ENCODE assay signal across 17 cellular contexts in genomic region chr5:154474267-154474956, GRCh38. TPM values are rescaled to one million over a fixed set of nuclear protein-coding genes. Genes with fewer than 3 reads are reported as not detected.
DNase-seq lines count a peak whose midpoint lies in the region; ATAC-seq and TF ChIP-seq lines count a peak whose summit lies in the region.
"Had no signal": no experiment of that assay in that cellular context is flagged by ENCODE, and none has a peak within 500 bp of the region (broad histone marks: within the 10 kb centered on the region; RNA-seq: fewer than 3 reads in every experiment).

No MANE protein-coding gene starts in this region.

- peaks cover 10% of the 10 kb centered on the region for H3K36me3 Mint-ChIP-seq in activated T-helper 1 cell treated with anti-CD3 and anti-CD28 coated beads, Interleukin-12 subunit alpha, Interleukin-12 subunit beta, Interleukin-2, Interleukin-4 antibody, amounts not matched to agents 30 ng/mL and 10 ng/mL and 1 ng/mL, durations not matched to agents 14 hours and 24 hours and 36 hours (ENCODE audit: low read depth)
- H3K36me3 Mint-ChIP-seq in mesothelial cell of epicardium, result peaks cover 3% of the 10 kb centered on the region

- in situ Hi-C loops in transverse colon (cut with MboI; ENCODE audit: low pct_ligation_motif_present in 1 of 4, low pct_unique_long_range_greater_than_20kb in 1 of 4, low sequenced_read_pairs in 3 of 4), result loop anchor here in 1 of 4 donors (25.0 kb wide), 1 partner anchor 338 kb away; no protein-coding TSS in a partner anchor

- H3K27ac Mint-ChIP-seq in activated T-helper 1 cell treated with anti-CD3 and anti-CD28 coated beads, Interleukin-12 subunit alpha, Interleukin-12 subunit beta, Interleukin-2, Interleukin-4 antibody, amounts not matched to agents 30 ng/mL and 10 ng/mL and 1 ng/mL, durations not matched to agents 14 hours and 24 hours and 36 hours, result peak overlapping the region; percentile 83
- H3K27ac Mint-ChIP-seq in mesothelial cell of epicardium, result peak overlapping the region; percentile 76

- peaks cover 34% of the 10 kb centered on the region for H3K4me1 Mint-ChIP-seq in activated T-helper 1 cell treated with anti-CD3 and anti-CD28 coated beads, Interleukin-12 subunit alpha, Interleukin-12 subunit beta, Interleukin-2, Interleukin-4 antibody, amounts not matched to agents 30 ng/mL and 10 ng/mL and 1 ng/mL, durations not matched to agents 14 hours and 24 hours and 36 hours (ENCODE audit: low read depth)
- peaks cover 66% of the 10 kb centered on the region for H3K4me1 Mint-ChIP-seq in mesothelial cell of epicardium

- no peak for TF ChIP-seq CTCF in heart left ventricle (IDR thresholded peaks at IDR 0.05)
- no peak for TF ChIP-seq CTCF in mesothelial cell of epicardium (IDR thresholded peaks at IDR 0.05; ENCODE audit: unreplicated experiment)
- no peak for TF ChIP-seq CTCF in transverse colon (IDR thresholded peaks at IDR 0.05)
- TF ChIP-seq CTCF in upper lobe of right lung (IDR thresholded peaks at IDR 0.05), result no peak

- TF ChIP-seq POLR2A in heart left ventricle (IDR thresholded peaks at IDR 0.05) (no peak), transverse colon (IDR thresholded peaks at IDR 0.05) (no peak)

- no peak overlapping the region for H3K4me3 Mint-ChIP-seq in activated T-helper 1 cell treated with anti-CD3 and anti-CD28 coated beads, Interleukin-12 subunit alpha, Interleukin-12 subunit beta, Interleukin-2, Interleukin-4 antibody, amounts not matched to agents 30 ng/mL and 10 ng/mL and 1 ng/mL, durations not matched to agents 14 hours and 24 hours and 36 hours
- peak overlapping the region; percentile 81 for H3K4me3 Mint-ChIP-seq in mesothelial cell of epicardium

- intact Hi-C loops in heart left ventricle (cut with DNase I), result no loop called here
- intact Hi-C loops in cardiac septum (cut with DNase I), result no loop called here
- intact Hi-C loops in activated T-helper 1 cell treated with anti-CD3 and anti-CD28 coated beads, Interleukin-12 subunit alpha, Interleukin-12 subunit beta, Interleukin-2, Interleukin-4 antibody, amounts not matched to agents 30 ng/mL and 10 ng/mL and 1 ng/mL, durations not matched to agents 14 hours and 24 hours and 36 hours (cut with micrococcal nuclease), result loop anchor here (1.0 to 5.0 kb wide), 2 partner anchors 9 to 1253 kb away; no protein-coding TSS in a partner anchor
- intact Hi-C loops in transverse colon (cut with DNase I; ENCODE audit: low total_unique reads), result loop anchor here (10.0 kb wide), 1 partner anchor 50 kb away; no protein-coding TSS in a partner anchor
- intact Hi-C loops in upper lobe of right lung (cut with DNase I), result no loop called here

- H3K27me3 Mint-ChIP-seq in activated T-helper 1 cell treated with anti-CD3 and anti-CD28 coated beads, Interleukin-12 subunit alpha, Interleukin-12 subunit beta, Interleukin-2, Interleukin-4 antibody, amounts not matched to agents 30 ng/mL and 10 ng/mL and 1 ng/mL, durations not matched to agents 14 hours and 24 hours and 36 hours (ENCODE audit: insufficient read depth), result peaks cover 84% of the 10 kb centered on the region
- peaks cover 59% of the 10 kb centered on the region for H3K27me3 Mint-ChIP-seq in mesothelial cell of epicardium (ENCODE audit: low read depth)

- H3K9me3 ChIP-seq in heart left ventricle (no peaks in the 10 kb centered on the region), transverse colon (no peaks in the 10 kb centered on the region), upper lobe of right lung (no peaks in the 10 kb centered on the region)
- H3K9me3 ChIP-seq: HAP-1 had no signal

- TF ChIP-seq EP300 in transverse colon (IDR thresholded peaks at IDR 0.05; ENCODE audit: low read depth), result no peak

- no peaks in the 10 kb centered on the region for H3K9me3 Mint-ChIP-seq in activated T-helper 1 cell treated with anti-CD3 and anti-CD28 coated beads, Interleukin-12 subunit alpha, Interleukin-12 subunit beta, Interleukin-2, Interleukin-4 antibody, amounts not matched to agents 30 ng/mL and 10 ng/mL and 1 ng/mL, durations not matched to agents 14 hours and 24 hours and 36 hours
- no peaks in the 10 kb centered on the region for H3K9me3 Mint-ChIP-seq in mesothelial cell of epicardium

- H3K4me3 ChIP-seq in heart left ventricle (peak overlapping the region in 11 of 12 donors; percentile 20 to 68 (median 38)), transverse colon (peak overlapping the region in 3 of 4 donors; percentile 32 to 51 (median 37)), upper lobe of right lung (no peak overlapping the region)
- H3K4me3 ChIP-seq: HAP-1 had no signal

- H3K27ac ChIP-seq in heart left ventricle (peak overlapping the region in 10 of 12 donors; percentile 36 to 95 (median 76)), transverse colon (peak overlapping the region; percentile 4 to 91 (median 80)), upper lobe of right lung (no peak overlapping the region)

- DNase-seq in heart left ventricle, result no peak
- no peak for DNase-seq in cardiac septum (ENCODE audit: low spot score)
- DNase-seq in activated T-helper 1 cell treated with anti-CD3 and anti-CD28 coated beads, Interleukin-12 subunit alpha, Interleukin-12 subunit beta, Interleukin-2, Interleukin-4 antibody, amounts not matched to agents 30 ng/mL and 10 ng/mL and 1 ng/mL, durations not matched to agents 14 hours and 24 hours and 36 hours (ENCODE audit: low spot score), result no peak
- no peak for DNase-seq in mesothelial cell of epicardium (ENCODE audit: low spot score in 2 of 2, unreplicated experiment in 2 of 2)
- no peak for DNase-seq in transverse colon
- no peak for DNase-seq in upper lobe of right lung
- no peak for DNase-seq in D341Med (ENCODE audit: low spot score)
- no peak for DNase-seq in NCI-H1930 (lab: John Stamatoyannopoulos, UW)
- DNase-seq: activated effector memory CD4-positive, alpha-beta T cell treated with Interleukin-2 at 50 U/mL for 16 hours; AML-193; EL; left colon; NCI-H187 treated with DMSO at 0.1 percent for 48 hours; SIG-M5 had no signal

- ATAC-seq in heart left ventricle, result no peak
- no peak for ATAC-seq in upper lobe of right lung
- ATAC-seq: left colon had no signal

- H3K27me3 ChIP-seq in heart left ventricle, result peaks cover 28 to 100% (median 82%) of the 10 kb centered on the region in 9 donors
- H3K27me3 ChIP-seq in transverse colon, result peaks cover 100% of the 10 kb centered on the region
- peaks cover 100% of the 10 kb centered on the region for H3K27me3 ChIP-seq in upper lobe of right lung

- H3K4me1 ChIP-seq in heart left ventricle, result peaks cover 0 to 76% (median 47%) of the 10 kb centered on the region in 12 donors
- peaks cover 3 to 61% (median 39%) of the 10 kb centered on the region in 4 donors for H3K4me1 ChIP-seq in transverse colon
- peaks cover 50% of the 10 kb centered on the region for H3K4me1 ChIP-seq in upper lobe of right lung
- H3K4me1 ChIP-seq: HAP-1 had no signal

- 4 to 9% (median 7%) methylated on average over 14 of the region's 14 CpGs for WGBS in heart left ventricle, 4 donors
- 9 to 13% methylated on average over 8 to 14 of the region's 14 CpGs for WGBS in transverse colon (ENCODE audit: low coverage in 1 of 2), 2 donors

- H3K36me3 ChIP-seq in heart left ventricle, result no peaks in the 10 kb centered on the region
- H3K36me3 ChIP-seq in transverse colon, result no peaks in the 10 kb centered on the region
- H3K36me3 ChIP-seq in upper lobe of right lung, result no peaks in the 10 kb centered on the region
- H3K36me3 ChIP-seq: HAP-1 had no signal

RNA-seq across cellular contexts. Expression of gene HAND1, which starts 3.6 kb away (rescaled TPM):
- 10 to 100 TPM; 22.4 to 44.8 (median 36.4) TPM for total RNA-seq in heart left ventricle
- 10 to 100 TPM; 23.8 to 30.6 TPM for polyA plus RNA-seq in heart left ventricle
- 18.3 TPM for total RNA-seq in cardiac septum
- not detected in 2 replicates for total RNA-seq in activated T-helper 1 cell treated with anti-CD3 and anti-CD28 coated beads, Interleukin-12 subunit alpha, Interleukin-12 subunit beta, Interleukin-2, Interleukin-4 antibody, amounts not matched to agents 30 ng/mL and 10 ng/mL and 1 ng/mL, durations not matched to agents 14 hours and 24 hours and 36 hours
- 16.5 to 19.3 TPM (median 16.9 TPM) in 3 replicates for total RNA-seq in mesothelial cell of epicardium
- total RNA-seq in transverse colon, result 1 to 10 TPM; 6.7 to 8.0 (median 7.4) TPM
- total RNA-seq in upper lobe of right lung, result not detected
- total RNA-seq: glomerular endothelial cell, osteocyte had no signal

RNA-seq across cellular contexts. Expression of gene SAP30L, which starts 28.6 kb away (rescaled TPM):
- total RNA-seq in heart left ventricle (10 to 100 TPM; 26.1 to 55.5 (median 38.6) TPM), cardiac septum (32.3 TPM), mesothelial cell of epicardium (32.9 to 36.2 TPM (median 34.8 TPM) in 3 replicates), transverse colon (10 to 100 TPM; 26.3 to 47.1 (median 33.1) TPM), upper lobe of right lung (43.2 TPM)
- polyA plus RNA-seq in heart left ventricle, result 10 to 100 TPM; 19.7 to 27.4 TPM
- total RNA-seq in activated T-helper 1 cell treated with anti-CD3 and anti-CD28 coated beads, Interleukin-12 subunit alpha, Interleukin-12 subunit beta, Interleukin-2, Interleukin-4 antibody, amounts not matched to agents 30 ng/mL and 10 ng/mL and 1 ng/mL, durations not matched to agents 14 hours and 24 hours and 36 hours, result 37.5 and 44.4 TPM in 2 replicates

Comparison
In these comparisons a context has a peak if more than half of its experiments do, and no peak if none do; other contexts are left out.
1. intact Hi-C loops: an anchor here in activated T-helper 1 cell treated with anti-CD3 and anti-CD28 coated beads, Interleukin-12 subunit alpha, Interleukin-12 subunit beta, Interleukin-2, Interleukin-4 antibody, amounts not matched to agents 30 ng/mL and 10 ng/mL and 1 ng/mL, durations not matched to agents 14 hours and 24 hours and 36 hours (1.0 to 5.0 kb wide) and transverse colon (10.0 kb wide); none called in heart left ventricle, cardiac septum and upper lobe of right lung.